Comparison of ENCODE assay signal across 8 cellular contexts in genomic region chr2:173990970-173991819, GRCh38. TPM values are rescaled to one million over a fixed set of nuclear protein-coding genes. Genes with fewer than 3 reads are reported as not detected.
DNase-seq lines count a peak whose midpoint lies in the region; ATAC-seq, FAIRE-seq and TF ChIP-seq lines count a peak whose summit lies in the region.

No MANE protein-coding gene starts in this region.

- ATAC-seq in GM18517 (IDR thresholded peaks at IDR 0.05; ENCODE audit: unreplicated experiment) (peak; percentile 60), HG02840 (IDR thresholded peaks at IDR 0.05; ENCODE audit: low FRiP score, unreplicated experiment) (peak; percentile 59), SK-N-SH treated with all-trans-retinoic acid at 6 μM for 48 hours (peak; percentile 85)

- H3K27ac ChIP-seq in kidney (ENCODE audit: low read depth in 2 of 2, low read length in 2 of 2), result peak overlapping the region in 1 of 2 donors; percentile 48

- peaks cover 5% of the 10 kb centered on the region for H3K4me1 Mint-ChIP-seq in T-helper 2 cell treated with Interferon-gamma antibody and Interleukin-4, amounts not matched to agents 5 μg/mL and 100 μg/mL, for 36 hours (ENCODE audit: low read depth)

- H3K4me3 ChIP-seq in kidney (ENCODE audit: low read length in 2 of 2), result no peak overlapping the region

- intact Hi-C loops in kidney (cut with DNase I), result no loop called here

- H3K4me1 ChIP-seq in kidney (ENCODE audit: control insufficient read depth in 1 of 2, insufficient read depth in 1 of 2, low read depth in 1 of 2, low read length in 2 of 2), result peaks cover 4 to 12% of the 10 kb centered on the region in 2 donors

- H3K27me3 Mint-ChIP-seq in T-helper 2 cell treated with Interferon-gamma antibody and Interleukin-4, amounts not matched to agents 5 μg/mL and 100 μg/mL, for 36 hours (ENCODE audit: low read depth), result peaks cover 5% of the 10 kb centered on the region

- no peaks in the 10 kb centered on the region for H3K36me3 ChIP-seq in kidney (ENCODE audit: control insufficient read depth in 1 of 2, insufficient read depth in 2 of 2, low read length in 2 of 2)

- H3K9me3 ChIP-seq in kidney (ENCODE audit: control insufficient read depth in 1 of 2, low read length in 2 of 2), result no peaks in the 10 kb centered on the region

- TF ChIP-seq CTCF in kidney (IDR thresholded peaks at IDR 0.05; ENCODE audit: borderline replicate concordance, extremely low read depth, insufficient read depth), result no peak

- H3K9ac ChIP-seq in kidney (ENCODE audit: low read length in 2 of 2), result no peak overlapping the region

- H3K27ac Mint-ChIP-seq in T-helper 2 cell treated with Interferon-gamma antibody and Interleukin-4, amounts not matched to agents 5 μg/mL and 100 μg/mL, for 36 hours, result no peak overlapping the region

- peak; percentile 88 for DNase-seq in kidney
- peak; percentile 85 for DNase-seq in ureter (ENCODE audit: low spot score)
- DNase-seq in T-helper 2 cell treated with Interferon-gamma antibody and Interleukin-4, amounts not matched to agents 5 μg/mL and 100 μg/mL, for 36 hours (ENCODE audit: low spot score), result no peak
- no peak for DNase-seq in iPS-NIHi7 (ENCODE audit: extremely low spot score)
- no peak for DNase-seq in RKO (ENCODE audit: low spot score)

- no peak for FAIRE-seq in kidney (lab: Jason Lieb, UNC)

- H3K4me3 Mint-ChIP-seq in T-helper 2 cell treated with Interferon-gamma antibody and Interleukin-4, amounts not matched to agents 5 μg/mL and 100 μg/mL, for 36 hours, result no peak overlapping the region

- no peaks in the 10 kb centered on the region for H3K9me3 Mint-ChIP-seq in T-helper 2 cell treated with Interferon-gamma antibody and Interleukin-4, amounts not matched to agents 5 μg/mL and 100 μg/mL, for 36 hours

- H3K36me3 Mint-ChIP-seq in T-helper 2 cell treated with Interferon-gamma antibody and Interleukin-4, amounts not matched to agents 5 μg/mL and 100 μg/mL, for 36 hours (ENCODE audit: low read depth), result no peaks in the 10 kb centered on the region

TF ChIP-seq in SK-N-SH treated with all-trans-retinoic acid at 6 μM for 48 hours, 23 proteins besides CTCF, POLR2A, EP300 and RAD21:
- TF ChIP-seq ZNF8 (CRISPR knock-in tag; IDR thresholded peaks at IDR 0.05) (no peak), TOX (CRISPR knock-in tag; IDR thresholded peaks at IDR 0.05; ENCODE audit: borderline replicate concordance) (no peak), SNAI2 (CRISPR knock-in tag; IDR thresholded peaks at IDR 0.05) (no peak), ESRRG (CRISPR knock-in tag; IDR thresholded peaks at IDR 0.05) (no peak), ZFP3 (CRISPR knock-in tag; IDR thresholded peaks at IDR 0.05) (no peak), OSR1 (CRISPR knock-in tag; IDR thresholded peaks at IDR 0.05) (no peak), CSDC2 (CRISPR knock-in tag; IDR thresholded peaks at IDR 0.05) (no peak), ZFP30 (CRISPR knock-in tag; IDR thresholded peaks at IDR 0.05) (no peak), TCF4 (CRISPR knock-in tag; IDR thresholded peaks at IDR 0.05; ENCODE audit: borderline replicate concordance) (no peak), POU6F1 (CRISPR knock-in tag; IDR thresholded peaks at IDR 0.05; ENCODE audit: borderline replicate concordance, low read depth) (no peak), ZC3H10 (CRISPR knock-in tag; IDR thresholded peaks at IDR 0.05) (no peak), ARNTL (CRISPR knock-in tag; IDR thresholded peaks at IDR 0.05; ENCODE audit: borderline replicate concordance, low read depth) (no peak), PATZ1 (CRISPR knock-in tag; IDR thresholded peaks at IDR 0.05; ENCODE audit: borderline replicate concordance) (no peak), ZNF565 (CRISPR knock-in tag; conservative IDR thresholded peaks at IDR 0.05; ENCODE audit: low read depth) (no peak), RARB (CRISPR knock-in tag; IDR thresholded peaks at IDR 0.05) (no peak), GLIS3 (CRISPR knock-in tag; IDR thresholded peaks at IDR 0.05) (no peak), PPARA (CRISPR knock-in tag; IDR thresholded peaks at IDR 0.05; ENCODE audit: borderline replicate concordance) (no peak)
- TF ChIP-seq, protein P1, sequence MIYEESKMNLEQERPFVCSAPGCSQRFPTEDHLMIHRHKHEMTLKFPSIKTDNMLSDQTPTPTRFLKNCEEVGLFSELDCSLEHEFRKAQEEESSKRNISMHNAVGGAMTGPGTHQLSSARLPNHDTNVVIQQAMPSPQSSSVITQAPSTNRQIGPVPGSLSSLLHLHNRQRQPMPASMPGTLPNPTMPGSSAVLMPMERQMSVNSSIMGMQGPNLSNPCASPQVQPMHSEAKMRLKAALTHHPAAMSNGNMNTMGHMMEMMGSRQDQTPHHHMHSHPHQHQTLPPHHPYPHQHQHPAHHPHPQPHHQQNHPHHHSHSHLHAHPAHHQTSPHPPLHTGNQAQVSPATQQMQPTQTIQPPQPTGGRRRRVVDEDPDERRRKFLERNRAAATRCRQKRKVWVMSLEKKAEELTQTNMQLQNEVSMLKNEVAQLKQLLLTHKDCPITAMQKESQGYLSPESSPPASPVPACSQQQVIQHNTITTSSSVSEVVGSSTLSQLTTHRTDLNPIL (CRISPR knock-in tag; IDR thresholded peaks at IDR 0.05; ENCODE audit: low read depth), result no peak
- TF ChIP-seq, protein P2, sequence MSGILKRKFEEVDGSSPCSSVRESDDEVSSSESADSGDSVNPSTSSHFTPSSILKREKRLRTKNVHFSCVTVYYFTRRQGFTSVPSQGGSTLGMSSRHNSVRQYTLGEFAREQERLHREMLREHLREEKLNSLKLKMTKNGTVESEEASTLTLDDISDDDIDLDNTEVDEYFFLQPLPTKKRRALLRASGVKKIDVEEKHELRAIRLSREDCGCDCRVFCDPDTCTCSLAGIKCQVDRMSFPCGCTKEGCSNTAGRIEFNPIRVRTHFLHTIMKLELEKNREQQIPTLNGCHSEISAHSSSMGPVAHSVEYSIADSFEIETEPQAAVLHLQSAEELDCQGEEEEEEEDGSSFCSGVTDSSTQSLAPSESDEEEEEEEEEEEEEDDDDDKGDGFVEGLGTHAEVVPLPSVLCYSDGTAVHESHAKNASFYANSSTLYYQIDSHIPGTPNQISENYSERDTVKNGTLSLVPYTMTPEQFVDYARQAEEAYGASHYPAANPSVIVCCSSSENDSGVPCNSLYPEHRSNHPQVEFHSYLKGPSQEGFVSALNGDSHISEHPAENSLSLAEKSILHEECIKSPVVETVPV (CRISPR knock-in tag; IDR thresholded peaks at IDR 0.05), result no peak

RNA-seq across cellular contexts. Expression of gene SP3, which starts 26.0 kb away (rescaled TPM):
- total RNA-seq in kidney (86.2 TPM), ureter (104 TPM)
- 14.5 TPM for polyA plus RNA-seq in kidney (ENCODE audit: insufficient read depth, low read depth, low replicate concordance)

Comparison
In these comparisons a context has a peak if more than half of its experiments do, and no peak if none do; other contexts are left out.
1. DNase-seq: peak in kidney (single experiment) and ureter (single experiment); none in T-helper 2 cell treated with Interferon-gamma antibody and Interleukin-4, amounts not matched to agents 5 μg/mL and 100 μg/mL, for 36 hours (single experiment), iPS-NIHi7 (single experiment) and RKO (single experiment).
2. Peak in every context shown above with its lines, with median percentiles within 50 percentile points of each other: ATAC-seq.